Comparison of ENCODE assay signal across 1 cellular context in genomic region chrX:154398668-154399526, GRCh38.
TF ChIP-seq lines count a peak whose summit lies in the region.

No MANE protein-coding gene starts in this region.

TF ChIP-seq in IMR-90, 13 proteins besides CTCF, POLR2A, EP300 and RAD21:
- TF ChIP-seq NFE2L2 (IDR thresholded peaks at IDR 0.05; ENCODE audit: low read depth, low read length) (no peak), CHD1 (IDR thresholded peaks at IDR 0.05; ENCODE audit: low read depth, low read length) (no peak), MAZ (IDR thresholded peaks at IDR 0.05; ENCODE audit: borderline replicate concordance, low read depth, low read length) (no peak), BHLHE40 (IDR thresholded peaks at IDR 0.05; ENCODE audit: low read depth, low read length) (no peak), USF2 (IDR thresholded peaks at IDR 0.05; ENCODE audit: low read depth, low read length) (no peak), SMC3 (IDR thresholded peaks at IDR 0.05; ENCODE audit: low read depth, low read length) (no peak), FOS (IDR thresholded peaks at IDR 0.05; ENCODE audit: low read depth, low read length) (no peak), MXI1 (IDR thresholded peaks at IDR 0.05; ENCODE audit: borderline replicate concordance, low read depth, low read length) (peak; percentile 85; the same call in 1 of the 2 replicates), RCOR1 (IDR thresholded peaks at IDR 0.05; ENCODE audit: insufficient replicate concordance, low read length) (no peak)
